25 cellular contexts compared by ENCODE assay signal in the genomic region with DNA sequence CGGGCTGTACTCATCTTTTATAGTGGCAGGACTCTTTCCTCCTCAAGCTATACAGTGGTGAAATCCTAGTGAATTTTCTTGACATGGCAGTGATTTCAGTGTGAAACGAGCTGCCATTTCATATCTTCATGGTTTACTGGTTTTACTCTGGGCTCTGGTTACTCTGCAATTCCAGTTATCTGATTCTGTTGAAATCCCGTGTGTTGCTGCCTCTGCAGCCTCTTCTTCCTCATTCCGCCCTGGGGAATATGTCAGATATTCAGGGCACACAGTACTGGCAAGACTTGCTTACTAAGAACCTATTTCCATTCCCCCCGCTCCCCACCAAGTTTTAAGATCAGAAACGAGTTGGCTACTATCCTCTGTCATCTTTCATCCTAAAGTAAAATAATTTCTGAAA. TPM values are rescaled to one million over a fixed set of nuclear protein-coding genes. Genes with fewer than 3 reads are reported as not detected.
"Had no signal": no experiment of that assay in that cellular context is flagged by ENCODE, and none has a peak within 500 bp of the region (broad histone marks: within the 10 kb centered on the region; RNA-seq: fewer than 3 reads in every experiment).

No MANE protein-coding gene starts in this region.

- DNase-seq: activated CD4-positive, alpha-beta T cell treated with anti-CD3 and anti-CD28 coated beads, Interleukin-2, amount 50 U/mL, for 4 hours; activated CD8-positive, alpha-beta memory T cell treated with anti-CD3 and anti-CD28 coated beads, Interleukin-2, amount 50 U/mL, for 48 hours; activated naive CD4-positive, alpha-beta T cell; activated T-cell treated with anti-CD3 and anti-CD28 coated beads, Interleukin-2, amount 50 U/mL, for 4 hours; adrenal gland; colonic mucosa; esophagus squamous epithelium; gastrocnemius medialis; hypothalamus; right lobe of liver; stimulated activated CD4-positive, alpha-beta T cell treated with anti-CD3 and anti-CD28 coated beads, Interleukin-2, amount 100 ng/mL, for 24 hours; stimulated activated naive CD8-positive, alpha-beta T cell treated with anti-CD3 and anti-CD28 coated beads, Interleukin-15, amount 100 ng/mL, for 72 hours; T-helper 2 cell; uterus had no signal

- H3K27me3 ChIP-seq: adrenal gland, breast epithelium, colonic mucosa, esophagus squamous epithelium, gastrocnemius medialis, right lobe of liver, suprapubic skin, tibial nerve, uterus had no signal

- H3K4me3 ChIP-seq: adrenal gland, breast epithelium, colonic mucosa, esophagus squamous epithelium, gastrocnemius medialis, right lobe of liver, skin epidermis, suprapubic skin, tibial nerve, uterus had no signal

- H3K79me2 ChIP-seq: parathyroid adenoma had no signal

- H3K27ac ChIP-seq: adrenal gland, breast epithelium, colonic mucosa, esophagus squamous epithelium, gastrocnemius medialis, parathyroid adenoma, right lobe of liver, skin epidermis, suprapubic skin, tibial nerve, uterus had no signal

- H3K4me1 ChIP-seq: adrenal gland, breast epithelium, colonic mucosa, esophagus squamous epithelium, gastrocnemius medialis, parathyroid adenoma, right lobe of liver, suprapubic skin, tibial nerve, uterus had no signal

- H3K9ac ChIP-seq: parathyroid adenoma had no signal

- H2AFZ ChIP-seq: parathyroid adenoma had no signal

- ATAC-seq: activated T-cell treated with anti-CD3 and anti-CD28 coated beads, Interleukin-2, amount 50 U/mL, for 4 hours; gastrocnemius medialis; right lobe of liver; stimulated activated effector memory CD8-positive, alpha-beta T cell treated with anti-CD3 and anti-CD28 coated beads, Interleukin-12 subunit alpha, Interleukin-12 subunit beta, amount 100 ng/mL, for 72 hours; stimulated activated naive CD8-positive, alpha-beta T cell treated with anti-CD3 and anti-CD28 coated beads, Interleukin-15, amount 100 ng/mL, for 72 hours; WTC11 had no signal

- H3K36me3 ChIP-seq: adrenal gland, breast epithelium, colonic mucosa, esophagus squamous epithelium, gastrocnemius medialis, right lobe of liver, suprapubic skin, tibial nerve, uterus had no signal

- H3K9me3 ChIP-seq: adrenal gland, colonic mucosa, esophagus squamous epithelium, gastrocnemius medialis, right lobe of liver, suprapubic skin, uterus had no signal

RNA-seq across cellular contexts. Expression of gene OR2B11, which starts 7.9 kb away (rescaled TPM):
- total RNA-seq: activated CD8-positive, alpha-beta memory T cell treated with anti-CD3 and anti-CD28 coated beads for 36 hours; activated T-cell treated with anti-CD3 and anti-CD28 coated beads, Interleukin-2, amount 50 U/mL, for 4 hours; activated T-helper 2 cell treated with anti-CD3 and anti-CD28 coated beads, Interferon-gamma antibody, Interleukin-2, Interleukin-4, amounts not matched to agents 10 μg/mL and 5 μg/mL and 100 μg/mL, durations not matched to agents 14 hours and 24 hours and 36 hours; adrenal gland; breast epithelium; colonic mucosa; esophagus squamous epithelium; gastrocnemius medialis; liver; myocyte; right lobe of liver; suprapubic skin; tibial nerve; uterus; WTC11 had no signal
- polyA plus RNA-seq: liver had no signal

RNA-seq across cellular contexts. Expression of gene NLRP3, which starts 49.8 kb away (rescaled TPM):
- total RNA-seq: myocyte had no signal
